In genomic region chr2:187434342-187434785, GRCh38 we compare ENCODE assay signal across 25 cellular contexts. TPM values are rescaled to one million over a fixed set of nuclear protein-coding genes. Genes with fewer than 3 reads are reported as not detected.
DNase-seq lines count a peak whose midpoint lies in the region; ATAC-seq, FAIRE-seq and TF ChIP-seq lines count a peak whose summit lies in the region.
"Had no signal": no experiment of that assay in that cellular context is flagged by ENCODE, and none has a peak within 500 bp of the region (broad histone marks: within the 10 kb centered on the region; RNA-seq: fewer than 3 reads in every experiment).

No MANE protein-coding gene starts in this region.

- no peaks in the 10 kb centered on the region for H3K36me3 ChIP-seq in GM12878 (ENCODE audit: control insufficient read depth in 2 of 2, insufficient read depth in 2 of 2, low read length in 1 of 2)
- no peaks in the 10 kb centered on the region for H3K36me3 ChIP-seq in vagina
- H3K36me3 ChIP-seq: uterus had no signal

- H3K4me2 ChIP-seq in GM12878 (ENCODE audit: control insufficient read depth, insufficient read depth): no peak overlapping the region
- H3K4me2 ChIP-seq: A549, smooth muscle cell had no signal

- H3K27me3 ChIP-seq in GM12878 (replicated peaks in 1 of 2; ENCODE audit: control insufficient read depth in 2 of 2, insufficient read depth in 2 of 2, low read length in 1 of 2) (no peaks in the 10 kb centered on the region), vagina (no peaks in the 10 kb centered on the region)
- H3K27me3 ChIP-seq: uterus had no signal

- H3K4me3 ChIP-seq in HFF-Myc (replicated peaks; ENCODE audit: low read depth, low read length) (no peak overlapping the region), GM12878 (no peak overlapping the region), foreskin fibroblast (ENCODE audit: low read depth in 1 of 2, low read length in 2 of 2) (no peak overlapping the region), vagina (no peak overlapping the region)
- H3K4me3 ChIP-seq: A549, smooth muscle cell, uterus had no signal

- in situ Hi-C loops in GM12878 (cut with MboI): no loop called here
- in situ Hi-C loops in GM13976 (cut with MboI; ENCODE audit: low sequenced_read_pairs, unreplicated experiment): loop anchor here (25.0 kb wide), 1 partner anchor 297 kb away; no protein-coding TSS in a partner anchor

- WGBS in GM12878 (ENCODE audit: insufficient coverage, insufficient replicate concordance, low lambda C conversion rate, missing lambda C conversion rate): 100% methylated on average over 1 of the region's 1 CpG

- H3K4me1 ChIP-seq in GM12878 (ENCODE audit: control insufficient read depth, insufficient read depth, low read length) (no peaks in the 10 kb centered on the region), vagina (no peaks in the 10 kb centered on the region)
- H3K4me1 ChIP-seq: A549, uterus had no signal

- no peaks in the 10 kb centered on the region for H4K20me1 ChIP-seq in GM12878 (ENCODE audit: control insufficient read depth, insufficient read depth)

- BruUV-seq in GM12878 (replicated peaks; lab: Mats Ljungman, UMichigan): no TSS peak

- no peak overlapping the region for H3K9ac ChIP-seq in GM12878 (ENCODE audit: control insufficient read depth, insufficient read depth, low read length)

- RAD21 ChIA-PET in GM12878 (lab: Charles Lee; ENCODE audit: unreplicated experiment): interaction anchor here (1.4 kb wide), 1 partner anchor 298 kb away, joined by 3 read pairs; no protein-coding TSS in a partner anchor

- H3K79me2 ChIP-seq in GM12878 (ENCODE audit: control insufficient read depth, insufficient read depth, low read length): no peaks in the 10 kb centered on the region

- TF ChIP-seq EP300 in GM12878 (IDR thresholded peaks at IDR 0.05; ENCODE audit: borderline replicate concordance in 1 of 2, control insufficient read depth in 1 of 2, low read depth in 2 of 2, low read length in 2 of 2): no peak

- intact Hi-C loops in GM12878 (cut with micrococcal nuclease; ENCODE audit: unreplicated experiment) (no loop called here), vagina (cut with DNase I) (no loop called here)

- CTCF ChIA-PET in GM12878 (lab: Yijun Ruan, JAX): interaction anchor here (1.6 to 2.0 kb wide), 3 partner anchors 12 to 65 kb away, joined by 3 to 6 read pairs (median 4); no protein-coding TSS in a partner anchor

- no peaks in the 10 kb centered on the region for H3K9me3 ChIP-seq in GM12878 (replicated peaks; ENCODE audit: control insufficient read depth, insufficient read depth, low read length)
- H3K9me3 ChIP-seq in vagina: no peaks in the 10 kb centered on the region
- H3K9me3 ChIP-seq: A549, uterus had no signal

- TF ChIP-seq POLR2A in GM12878 (IDR thresholded peaks at IDR 0.05; ENCODE audit: low read depth, low read length) (no peak), vagina (IDR thresholded peaks at IDR 0.05) (no peak)

- FAIRE-seq in GM12878 (lab: Jason Lieb, UNC): no peak
- FAIRE-seq: A549, frontal cortex, keratinocyte had no signal

- SMC1A ChIA-PET in GM12878 (lab: Charles Lee; ENCODE audit: uncharacterized antibody, unreplicated experiment): interaction anchor here (0.7 to 1.4 kb wide), 7 partner anchors 10 to 572 kb away, joined by 3 to 7 read pairs (median 4); no protein-coding TSS in a partner anchor

- no peak for TF ChIP-seq RAD21 in GM12878 (IDR thresholded peaks at IDR 0.05; ENCODE audit: insufficient read depth, low read depth, low read length)

- POLR2A ChIA-PET in GM12878 (lab: Charles Lee): interaction anchor here (0.6 to 1.0 kb wide), 2 partner anchors 14 to 32 kb away, joined by 3 to 4 read pairs; no protein-coding TSS in a partner anchor

- peak; percentile 24; the same call in 2 of the 3 replicates for ATAC-seq in GM12878
- ATAC-seq: T-cell had no signal

- H3K27ac ChIP-seq in GM12878 (ENCODE audit: control insufficient read depth, insufficient read depth): no peak overlapping the region
- no peak overlapping the region for H3K27ac ChIP-seq in vagina
- H3K27ac ChIP-seq: A549 had no signal

- DNase-seq in AG08395 (ENCODE audit: low spot score): peak; percentile 15
- DNase-seq in HFF-Myc (ENCODE audit: extremely low read depth, low read depth): peak; percentile 29
- no peak for DNase-seq in GM12878 (ENCODE audit: low read depth, low spot score)
- peak; percentile 51 to 75 for DNase-seq in foreskin fibroblast
- no peak for DNase-seq in NCI-H2227 (lab: John Stamatoyannopoulos, UW; ENCODE audit: unreplicated experiment)
- no peak for DNase-seq in stimulated activated naive CD4-positive, alpha-beta T cell (lab: John Stamatoyannopoulos, UW)
- DNase-seq in vagina (ENCODE audit: extremely low spot score in 2 of 2): no peak
- no peak for DNase-seq in GM13976 (ENCODE audit: low spot score)
- DNase-seq: activated CD4-positive, alpha-beta T cell treated with anti-CD3 and anti-CD28 coated beads, Interleukin-2, amount 50 U/mL, for 1 hour; activated gamma-delta T cell treated with Interleukin-2 at 50 U/mL for 16 hours; amniotic stem cell; CD4-positive, alpha-beta T cell; effector memory CD4-positive, alpha-beta T cell; Kasumi-1; NCI-H1092 treated with DMSO at 0.1 percent for 48 hours; NCI-H2029 treated with DMSO at 0.1 percent for 48 hours; NCI-H510A; stimulated activated CD4-positive, alpha-beta T cell treated with anti-CD3 and anti-CD28 coated beads, Interleukin-4, amount 100 ng/mL, for 4 hours; T-cell; uterus had no signal

- H2AFZ ChIP-seq in GM12878 (ENCODE audit: control insufficient read depth, low read depth, low read length): no peak overlapping the region

- TF ChIP-seq CTCF in HFF-Myc (IDR thresholded peaks at IDR 0.05; ENCODE audit: low read depth, low read length, missing control alignments) (no peak), GM12878 (IDR thresholded peaks at IDR 0.05 in 2 of 3, conservative IDR thresholded peaks at IDR 0.05 in 1 of 3; ENCODE audit: control insufficient read depth in 2 of 3, extremely low read depth in 1 of 3, insufficient read depth in 1 of 3, low read depth in 3 of 3, low read length in 3 of 3) (no peak), foreskin fibroblast (IDR thresholded peaks at IDR 0.05; ENCODE audit: low read depth, low read length) (no peak), vagina (IDR thresholded peaks at IDR 0.05) (no peak), GM13976 (IDR thresholded peaks at IDR 0.05; ENCODE audit: borderline replicate concordance, control extremely low read depth, extremely low read depth, insufficient read depth, missing control alignments) (no peak)

TF ChIP-seq in GM12878, 131 proteins besides CTCF, POLR2A, EP300 and RAD21:
- TF ChIP-seq CHD1 (IDR thresholded peaks at IDR 0.05; ENCODE audit: low read depth, low read length): no peak
- no peak for TF ChIP-seq HDAC2 (IDR thresholded peaks at IDR 0.05)
- no peak for TF ChIP-seq SP1 (IDR thresholded peaks at IDR 0.05; ENCODE audit: low read depth, low read length)
- no peak for TF ChIP-seq SMARCA5 (IDR thresholded peaks at IDR 0.05)
- no peak for TF ChIP-seq POLR2AphosphoS5 (IDR thresholded peaks at IDR 0.05; ENCODE audit: low read length)

RNA-seq across cellular contexts. Expression of gene CALCRL, which starts 13.7 kb away (rescaled TPM):
- total RNA-seq in GM12878 (2013; cell fraction: nucleolus; rRNA removed): 28.6 and 30.0 TPM in 2 replicates
- total RNA-seq in GM12878 (2014; rRNA removed): 8.5 and 11.1 TPM in 2 replicates
- total RNA-seq in GM12878 (2014; rRNA removed; fragmentation: Illumina TruSeq; extraction: Trizol): 6.9 and 11.1 TPM in 2 replicates
- total RNA-seq in GM12878 (2021): 4.5 and 5.6 TPM in 2 replicates
- polyA plus RNA-seq in GM12878 (2011; ENCODE audit: low read depth): 1.0 TPM
- 4.5 and 8.0 TPM in 2 replicates for polyA plus RNA-seq in GM12878 (2011; rRNA removed)
- 2.9 and 4.3 TPM in 2 replicates for polyA plus RNA-seq in GM12878 (2011; cell fraction: cytosol; rRNA removed)
- 2.7 and 2.8 TPM in 2 replicates for polyA plus RNA-seq in GM12878 (2011; cell fraction: nucleus; rRNA removed)
- polyA plus RNA-seq in GM12878 (2012): 0.95 and 1.5 TPM in 2 replicates
- 5.5 and 7.2 TPM in 2 replicates for polyA plus RNA-seq in GM12878 (2014; fragmentation: Illumina TruSeq; extraction: Trizol)
- 1 to 10 TPM; 6.1 to 7.4 TPM for polyA plus RNA-seq in GM12878 (2014; fragmentation: Nextera tagmentation; extraction: Ambion mirVana)
- 3.3 and 3.8 TPM in 2 replicates for polyA plus RNA-seq in GM12878 (2014; rRNA removed)
- 1 to 10 TPM; 2.3 to 3.3 TPM for polyA plus RNA-seq in GM12878 (2016; fragmentation: Nextera tagmentation; extraction: Ambion mirVana)
- polyA minus RNA-seq in GM12878 (2011; rRNA and poly(A)+ RNA removed): 9.1 TPM in 2 replicates
- 1.6 and 2.8 TPM in 2 replicates for polyA minus RNA-seq in GM12878 (2011; cell fraction: cytosol; rRNA and poly(A)+ RNA removed)
- polyA minus RNA-seq in GM12878 (2011; cell fraction: nucleus; rRNA and poly(A)+ RNA removed): 6.6 and 10.2 TPM in 2 replicates
- total RNA-seq in vagina: 19.2 TPM
- total RNA-seq: HT-29 had no signal

Comparison
In these comparisons a context has a peak if more than half of its experiments do, and no peak if none do; other contexts are left out.
1. DNase-seq: peak in AG08395 (single experiment), HFF-Myc (single experiment) and foreskin fibroblast (2 of 2); none in GM12878 (single experiment), NCI-H2227 (single experiment), stimulated activated naive CD4-positive, alpha-beta T cell (0 of 6), vagina (0 of 2) and GM13976 (single experiment).